In the genomic region with DNA sequence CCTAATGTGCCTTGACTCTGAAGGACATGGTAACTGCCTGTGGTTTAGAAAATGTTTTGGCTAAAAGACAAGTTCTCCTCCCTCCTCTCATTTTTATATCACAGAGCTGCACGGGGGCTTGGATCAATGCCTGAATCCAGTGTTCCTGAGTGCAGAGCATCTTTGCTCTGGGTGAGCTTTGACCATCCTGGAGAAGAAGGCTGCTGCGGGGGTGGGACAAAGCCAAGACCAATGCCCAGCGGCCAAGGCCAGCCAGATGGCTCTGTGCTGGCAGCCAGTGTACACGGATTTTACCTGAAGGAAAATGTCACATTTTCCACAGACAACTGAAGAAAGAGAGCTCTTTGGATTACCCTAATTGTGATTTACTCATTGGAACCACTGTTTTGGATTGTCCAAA, we compare ENCODE assay signal across 30 cellular contexts.
"Had no signal": no experiment of that assay in that cellular context is flagged by ENCODE, and none has a peak within 500 bp of the region (broad histone marks: within the 10 kb centered on the region; RNA-seq: fewer than 3 reads in every experiment).

No MANE protein-coding gene starts in this region.

- H3K9me3 ChIP-seq: left lung, lower lobe of right lung, pancreas, prostate gland, suprapubic skin, thoracic aorta, tibial artery, upper lobe of right lung had no signal

- H3K27ac Mint-ChIP-seq: nephron; stimulated activated naive CD8-positive, alpha-beta T cell treated with anti-CD3 and anti-CD28 coated beads, Interleukin-15, Interleukin-2, amounts not matched to agents 100 ng/mL and 50 ng/mL, for 24 hours had no signal

- H3K4me3 Mint-ChIP-seq: immature natural killer cell; naive thymus-derived CD8-positive, alpha-beta T cell; nephron; neural crest cell; stimulated activated effector memory CD8-positive, alpha-beta T cell treated with anti-CD3 and anti-CD28 coated beads, Interleukin-12 subunit alpha, Interleukin-12 subunit beta, amount 100 ng/mL, for 72 hours; stimulated activated naive CD8-positive, alpha-beta T cell treated with anti-CD3 and anti-CD28 coated beads, Interleukin-15, Interleukin-2, amounts not matched to agents 100 ng/mL and 50 ng/mL, for 24 hours had no signal

- ATAC-seq: left colon; left lung; lower lobe of right lung; naive thymus-derived CD8-positive, alpha-beta T cell; pancreas; right cardiac atrium; sciatic nerve; stimulated activated effector memory CD8-positive, alpha-beta T cell treated with anti-CD3 and anti-CD28 coated beads, Interleukin-12 subunit alpha, Interleukin-12 subunit beta, amount 100 ng/mL, for 72 hours; upper lobe of right lung had no signal

- H3K27ac ChIP-seq: left lung, lower lobe of right lung, pancreas, prostate gland, skin epidermis, suprapubic skin, thoracic aorta, tibial artery, upper lobe of right lung had no signal

- H3K27me3 Mint-ChIP-seq: naive thymus-derived CD8-positive, alpha-beta T cell; stimulated activated naive CD8-positive, alpha-beta T cell treated with anti-CD3 and anti-CD28 coated beads, Interleukin-15, Interleukin-2, amounts not matched to agents 100 ng/mL and 50 ng/mL, for 24 hours had no signal

- H3K9me3 Mint-ChIP-seq: immature natural killer cell; naive thymus-derived CD8-positive, alpha-beta T cell; nephron; neural crest cell; stimulated activated effector memory CD8-positive, alpha-beta T cell treated with anti-CD3 and anti-CD28 coated beads, Interleukin-12 subunit alpha, Interleukin-12 subunit beta, amount 100 ng/mL, for 72 hours; stimulated activated naive CD8-positive, alpha-beta T cell treated with anti-CD3 and anti-CD28 coated beads, Interleukin-15, Interleukin-2, amounts not matched to agents 100 ng/mL and 50 ng/mL, for 24 hours had no signal

- H3K27me3 ChIP-seq: left lung, pancreas, suprapubic skin, tibial artery, upper lobe of right lung had no signal

- DNase-seq: hypothalamus; immature natural killer cell; kidney; left colon; left lung; lower lobe of right lung; mammary epithelial cell; mesenchymal stem cell; naive thymus-derived CD8-positive, alpha-beta T cell; nucleus accumbens; pancreas; retina; stimulated activated CD4-positive, alpha-beta T cell treated with anti-CD3 and anti-CD28 coated beads, Interleukin-12 subunit alpha, Interleukin-12 subunit beta, amount 100 ng/mL, for 4 hours; stimulated activated CD4-positive, alpha-beta T cell treated with anti-CD3 and anti-CD28 coated beads, Interleukin-15, amount 100 ng/mL, for 24 hours; stimulated activated CD4-positive, alpha-beta T cell treated with anti-CD3 and anti-CD28 coated beads, Interleukin-2, amount 100 ng/mL, for 24 hours; stimulated activated CD4-positive, alpha-beta T cell treated with anti-CD3 and anti-CD28 coated beads, Interleukin-4, amount 100 ng/mL, for 24 hours; stimulated activated naive CD4-positive, alpha-beta T cell; tibial artery; trophoblast cell; upper lobe of right lung had no signal

- H3K4me1 Mint-ChIP-seq: neural crest cell had no signal
